In the genomic region with DNA sequence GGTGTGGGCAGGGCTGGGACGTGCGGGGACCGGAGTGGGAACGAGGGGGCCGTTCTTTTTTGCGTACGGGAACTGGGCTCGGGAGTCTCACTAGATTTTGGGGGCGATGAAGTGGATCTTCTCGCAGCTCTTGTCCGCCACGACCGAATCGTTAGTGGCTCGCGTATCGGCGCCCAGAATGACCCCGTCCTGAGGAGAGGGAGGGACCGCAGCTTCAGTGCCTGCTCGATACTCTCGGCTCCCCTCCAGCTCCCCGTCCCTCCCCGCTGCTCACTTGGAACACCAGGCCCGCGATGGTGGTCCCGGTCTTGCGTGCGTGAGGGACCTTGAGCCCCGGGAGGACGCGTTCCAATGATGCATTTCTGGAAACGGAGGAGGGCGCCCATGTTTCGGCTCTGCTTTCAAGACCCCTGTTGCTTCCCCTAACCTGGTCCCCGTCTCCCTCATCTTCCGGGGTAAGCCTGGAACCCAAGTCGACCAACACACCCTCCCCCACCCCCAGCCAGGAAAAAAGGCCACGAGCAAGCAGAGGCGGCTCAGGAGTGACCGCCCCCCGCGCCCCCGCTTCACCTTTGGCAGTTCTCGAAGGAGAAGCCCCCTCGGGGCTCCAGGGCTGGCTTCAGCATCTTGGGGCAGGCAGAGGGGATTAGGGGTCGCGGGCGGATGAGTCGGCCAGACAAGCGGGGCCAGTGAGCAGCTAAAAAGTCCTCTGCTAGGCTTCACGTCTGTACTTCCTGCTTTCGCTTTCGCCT, we compare ENCODE assay signal across 1 cellular context.
TF ChIP-seq lines count a peak whose summit lies in the region.

Gene PSMB10, minus strand, starts transcription at position 727 of the 752 bp plus-strand sequence. Its CDS starts 101 bp downstream, at position 626.

TF ChIP-seq in HepG2, 621 proteins besides CTCF, POLR2A, EP300 and RAD21 (continued from another document and continues in another):
- TF ChIP-seq FOXO4 (CRISPR knock-in tag; conservative IDR thresholded peaks at IDR 0.05) (peak; percentile 99), HMGXB4 (CRISPR knock-in tag; IDR thresholded peaks at IDR 0.05; ENCODE audit: borderline replicate concordance in 1 of 2, low read depth in 1 of 2) (peak; percentile 18 to 79; a peak in 2 of 4 replicates), ELF3 (CRISPR knock-in tag; IDR thresholded peaks at IDR 0.05) (peak; percentile 52), ZNF318 (CRISPR knock-in tag; IDR thresholded peaks at IDR 0.05) (no peak), ARID2 (CRISPR knock-in tag; IDR thresholded peaks at IDR 0.05; ENCODE audit: borderline replicate concordance) (0 out of 2 replicates have a peak, but pooled peaks have one; percentile 80), REXO4 (CRISPR knock-in tag; IDR thresholded peaks at IDR 0.05; ENCODE audit: borderline replicate concordance) (no peak), PCBP2 (optimal IDR thresholded peaks at IDR 0.05; ENCODE audit: low read depth, low read length, poor library complexity, severe bottlenecking) (peak; percentile 7), THAP8 (CRISPR knock-in tag; IDR thresholded peaks at IDR 0.05; ENCODE audit: borderline replicate concordance) (no peak), FOXO1 (CRISPR knock-in tag; IDR thresholded peaks at IDR 0.05) (no peak), ZNF354B (CRISPR knock-in tag; IDR thresholded peaks at IDR 0.05) (no peak), KDM6A (CRISPR knock-in tag; IDR thresholded peaks at IDR 0.05; ENCODE audit: low read depth) (no peak; the same call in 1 of the 2 replicates), MAF1 (CRISPR knock-in tag; IDR thresholded peaks at IDR 0.05; ENCODE audit: borderline replicate concordance) (0 out of 2 replicates have a peak, but pooled peaks have one; percentile 64), RBM22 (optimal IDR thresholded peaks at IDR 0.05; ENCODE audit: low read length) (peak; percentile 93), ZFAT (CRISPR knock-in tag; conservative IDR thresholded peaks at IDR 0.05) (no peak), CHCHD3 (CRISPR knock-in tag; IDR thresholded peaks at IDR 0.05) (0 out of 2 replicates have a peak, but pooled peaks have one; percentile 1)
- TF ChIP-seq, protein P1, sequence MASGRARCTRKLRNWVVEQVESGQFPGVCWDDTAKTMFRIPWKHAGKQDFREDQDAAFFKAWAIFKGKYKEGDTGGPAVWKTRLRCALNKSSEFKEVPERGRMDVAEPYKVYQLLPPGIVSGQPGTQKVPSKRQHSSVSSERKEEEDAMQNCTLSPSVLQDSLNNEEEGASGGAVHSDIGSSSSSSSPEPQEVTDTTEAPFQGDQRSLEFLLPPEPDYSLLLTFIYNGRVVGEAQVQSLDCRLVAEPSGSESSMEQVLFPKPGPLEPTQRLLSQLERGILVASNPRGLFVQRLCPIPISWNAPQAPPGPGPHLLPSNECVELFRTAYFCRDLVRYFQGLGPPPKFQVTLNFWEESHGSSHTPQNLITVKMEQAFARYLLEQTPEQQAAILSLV (CRISPR knock-in tag; IDR thresholded peaks at IDR 0.05; ENCODE audit: borderline replicate concordance) = 0 out of 2 replicates have a peak, but pooled peaks have one; percentile 16
- TF ChIP-seq, protein P2, sequence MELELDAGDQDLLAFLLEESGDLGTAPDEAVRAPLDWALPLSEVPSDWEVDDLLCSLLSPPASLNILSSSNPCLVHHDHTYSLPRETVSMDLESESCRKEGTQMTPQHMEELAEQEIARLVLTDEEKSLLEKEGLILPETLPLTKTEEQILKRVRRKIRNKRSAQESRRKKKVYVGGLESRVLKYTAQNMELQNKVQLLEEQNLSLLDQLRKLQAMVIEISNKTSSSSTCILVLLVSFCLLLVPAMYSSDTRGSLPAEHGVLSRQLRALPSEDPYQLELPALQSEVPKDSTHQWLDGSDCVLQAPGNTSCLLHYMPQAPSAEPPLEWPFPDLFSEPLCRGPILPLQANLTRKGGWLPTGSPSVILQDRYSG (CRISPR knock-in tag; IDR thresholded peaks at IDR 0.05) = peak; percentile 66; the same call in 1 of the 2 replicates
- TF ChIP-seq, protein P3, sequence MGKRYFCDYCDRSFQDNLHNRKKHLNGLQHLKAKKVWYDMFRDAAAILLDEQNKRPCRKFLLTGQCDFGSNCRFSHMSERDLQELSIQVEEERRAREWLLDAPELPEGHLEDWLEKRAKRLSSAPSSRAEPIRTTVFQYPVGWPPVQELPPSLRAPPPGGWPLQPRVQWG (CRISPR knock-in tag; IDR thresholded peaks at IDR 0.05; ENCODE audit: borderline replicate concordance, low read depth) = no peak; the same call in 1 of the 2 replicates
- TF ChIP-seq, protein P4, sequence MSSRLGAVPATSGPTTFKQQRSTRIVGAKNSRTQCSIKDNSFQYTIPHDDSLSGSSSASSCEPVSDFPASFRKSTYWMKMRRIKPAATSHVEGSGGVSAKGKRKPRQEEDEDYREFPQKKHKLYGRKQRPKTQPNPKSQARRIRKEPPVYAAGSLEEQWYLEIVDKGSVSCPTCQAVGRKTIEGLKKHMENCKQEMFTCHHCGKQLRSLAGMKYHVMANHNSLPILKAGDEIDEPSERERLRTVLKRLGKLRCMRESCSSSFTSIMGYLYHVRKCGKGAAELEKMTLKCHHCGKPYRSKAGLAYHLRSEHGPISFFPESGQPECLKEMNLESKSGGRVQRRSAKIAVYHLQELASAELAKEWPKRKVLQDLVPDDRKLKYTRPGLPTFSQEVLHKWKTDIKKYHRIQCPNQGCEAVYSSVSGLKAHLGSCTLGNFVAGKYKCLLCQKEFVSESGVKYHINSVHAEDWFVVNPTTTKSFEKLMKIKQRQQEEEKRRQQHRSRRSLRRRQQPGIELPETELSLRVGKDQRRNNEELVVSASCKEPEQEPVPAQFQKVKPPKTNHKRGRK (CRISPR knock-in tag; IDR thresholded peaks at IDR 0.05) = 0 out of 2 replicates have a peak, but pooled peaks have one; percentile 30
